Comparison of ENCODE assay signal across 23 cellular contexts in genomic region chr10:115441907-115442520, GRCh38.
A peak's percentile ranks its signal among the peaks of the same experiment; 100 is the strongest.
DNase-seq lines count a peak whose midpoint lies in the region; ATAC-seq and TF ChIP-seq lines count a peak whose summit lies in the region.
"Had no signal": no experiment of that assay in that cellular context is flagged by ENCODE, and none has a peak within 500 bp of the region (broad histone marks: within the 10 kb centered on the region; RNA-seq: fewer than 3 reads in every experiment).

No MANE protein-coding gene starts in this region.

- no peak overlapping the region for H2BK120ac ChIP-seq in mesenchymal stem cell (ENCODE audit: low read depth, low read length)

- no peaks in the 10 kb centered on the region for H3K4me1 ChIP-seq in PC-3 (ENCODE audit: insufficient read depth, low read length)
- H3K4me1 ChIP-seq in mesenchymal stem cell (ENCODE audit: control insufficient read depth, insufficient read depth, low read depth, low read length) = no peaks in the 10 kb centered on the region
- H3K4me1 ChIP-seq: A549, BLaER1, gastrocnemius medialis, prostate gland, upper lobe of right lung had no signal

- no peak overlapping the region for H2BK5ac ChIP-seq in mesenchymal stem cell (ENCODE audit: low read depth, low read length, poor library complexity, severe bottlenecking)

- H3K79me2 ChIP-seq in PC-3 (ENCODE audit: low read length) = no peaks in the 10 kb centered on the region

- no peak for DNase-seq in PC-3
- peak; percentile 29 for DNase-seq in mesenchymal stem cell
- DNase-seq in T-helper 2 cell = no peak
- no peak for DNase-seq in activated CD4-positive, alpha-beta T cell treated with anti-CD3 and anti-CD28 coated beads for 48 hours
- DNase-seq: activated CD8-positive, alpha-beta memory T cell treated with anti-CD3 and anti-CD28 coated beads for 24 hours; activated T-cell treated with anti-CD3 and anti-CD28 coated beads, Interleukin-2, amount 50 U/mL, for 4 hours; COR-L47; cortex of kidney; gastrocnemius medialis; hippocampal formation; left ventricle myocardium superior; NCI-H2171 treated with DMSO at 0.1 percent for 48 hours; NCI-H524; SJCRH30; upper lobe of right lung had no signal

- no peak overlapping the region for H3K14ac ChIP-seq in mesenchymal stem cell (ENCODE audit: low read length in 2 of 2)

- no peaks in the 10 kb centered on the region for H3K79me1 ChIP-seq in mesenchymal stem cell (replicated peaks; ENCODE audit: low read length, poor library complexity, severe bottlenecking)

- POLR2A ChIA-PET in PC-3 (lab: Charles Lee; ENCODE audit: unreplicated experiment) = no interaction called here

- no peak overlapping the region for H2BK15ac ChIP-seq in mesenchymal stem cell (ENCODE audit: low read depth, poor library complexity, severe bottlenecking)

- H3K9me2 ChIP-seq in PC-3 (replicated peaks; ENCODE audit: low read length) = no peaks in the 10 kb centered on the region

- no peak overlapping the region for H3K9ac ChIP-seq in PC-3 (ENCODE audit: low read length)
- no peak overlapping the region for H3K9ac ChIP-seq in mesenchymal stem cell (ENCODE audit: low read length)
- H3K9ac ChIP-seq: BLaER1 had no signal

- no peaks in the 10 kb centered on the region for H3K9me3 ChIP-seq in PC-3 (ENCODE audit: low read length)
- H3K9me3 ChIP-seq in mesenchymal stem cell (ENCODE audit: control insufficient read depth, low read length) = no peaks in the 10 kb centered on the region
- H3K9me3 ChIP-seq: A549, BLaER1, gastrocnemius medialis, prostate gland, SJCRH30, upper lobe of right lung had no signal

- H3K4me2 ChIP-seq in PC-3 (ENCODE audit: low read length) (no peak overlapping the region), mesenchymal stem cell (ENCODE audit: low read length, poor library complexity, severe bottlenecking) (no peak overlapping the region)
- H3K4me2 ChIP-seq: A549, BLaER1 had no signal

- H3K4me3 ChIP-seq in PC-3 (ENCODE audit: low read length) (no peak overlapping the region), mesenchymal stem cell (ENCODE audit: insufficient read depth in 1 of 2, low read depth in 1 of 2, low read length in 2 of 2) (no peak overlapping the region)
- H3K4me3 ChIP-seq: A549, BLaER1, gastrocnemius medialis, K562, prostate gland, SJCRH30, upper lobe of right lung had no signal

- intact Hi-C loops in PC-3 (cut with micrococcal nuclease) = no loop called here

- CTCF ChIA-PET in PC-3 (lab: Charles Lee) = no interaction called here

- no peaks in the 10 kb centered on the region for H4K20me1 ChIP-seq in PC-3 (ENCODE audit: low read length)
- H4K20me1 ChIP-seq: BLaER1 had no signal

- H3K23ac ChIP-seq in mesenchymal stem cell (ENCODE audit: low read length in 2 of 2) = no peak overlapping the region

- peak; percentile 60 for TF ChIP-seq CTCF in 22Rv1 (IDR thresholded peaks at IDR 0.05)
- peak; percentile 14 for TF ChIP-seq CTCF in GM12873 (IDR thresholded peaks at IDR 0.05; ENCODE audit: insufficient read depth, low read depth, low read length, missing control alignments)
- peak; percentile 17; the same call in 1 of the 2 replicates for TF ChIP-seq CTCF in PC-3 (conservative IDR thresholded peaks at IDR 0.05; ENCODE audit: low read depth, low read length)

- H3K36me3 ChIP-seq in PC-3 (ENCODE audit: low read depth, low read length) (no peaks in the 10 kb centered on the region), mesenchymal stem cell (ENCODE audit: control insufficient read depth in 1 of 2, insufficient read depth in 2 of 2, low read depth in 1 of 2, low read length in 2 of 2) (no peaks in the 10 kb centered on the region)
- H3K36me3 ChIP-seq: BLaER1, gastrocnemius medialis, prostate gland, SJCRH30, upper lobe of right lung had no signal

- H4K8ac ChIP-seq in mesenchymal stem cell (ENCODE audit: low read length) = no peak overlapping the region

- H4K91ac ChIP-seq in mesenchymal stem cell (ENCODE audit: low read length) = no peak overlapping the region

- H3K27me3 ChIP-seq in PC-3 (ENCODE audit: low read length) = no peaks in the 10 kb centered on the region
- H3K27me3 ChIP-seq in mesenchymal stem cell (ENCODE audit: control insufficient read depth in 1 of 2, insufficient read depth in 1 of 2, low read length in 2 of 2) = no peaks in the 10 kb centered on the region
- H3K27me3 ChIP-seq: BLaER1, gastrocnemius medialis, SJCRH30, upper lobe of right lung had no signal

- no peaks in the 10 kb centered on the region for H3F3A ChIP-seq in PC-3 (ENCODE audit: low read length, unreplicated experiment)

- ATAC-seq in PC-3 = no peak
- no peak for ATAC-seq in HG03025 (IDR thresholded peaks at IDR 0.05; ENCODE audit: low FRiP score, unreplicated experiment)
- no peak for ATAC-seq in HG02642 (IDR thresholded peaks at IDR 0.05; ENCODE audit: poor library complexity, unreplicated experiment)
- ATAC-seq: A549; activated T-cell treated with anti-CD3 and anti-CD28 coated beads, Interleukin-2, amount 50 U/mL, for 4 hours; gastrocnemius medialis; K562; left ventricle myocardium superior; upper lobe of right lung had no signal

- 98% methylated on average over 1 of the region's 2 CpGs for WGBS in mesenchymal stem cell

- H2AFZ ChIP-seq in PC-3 (ENCODE audit: low read length) = no peak overlapping the region
- H2AFZ ChIP-seq in mesenchymal stem cell (ENCODE audit: low read depth, low read length) = no peak overlapping the region

- BruUV-seq in PC-3 (replicated peaks; lab: Mats Ljungman, UMichigan) = no TSS peak

- H3K18ac ChIP-seq in mesenchymal stem cell (ENCODE audit: low read depth in 1 of 2, low read length in 2 of 2) = no peak overlapping the region

- H2AK5ac ChIP-seq in mesenchymal stem cell (ENCODE audit: low read length, severe bottlenecking) = no peak overlapping the region

- H3K4ac ChIP-seq in mesenchymal stem cell (ENCODE audit: low read depth in 1 of 2, low read length in 2 of 2) = no peak overlapping the region

- no peak overlapping the region for H2BK12ac ChIP-seq in mesenchymal stem cell (ENCODE audit: low read length in 2 of 2)

- H3K27ac ChIP-seq in 22Rv1 = peak overlapping the region; percentile 26
- H3K27ac ChIP-seq in PC-3 (ENCODE audit: low read length) = no peak overlapping the region
- no peak overlapping the region for H3K27ac ChIP-seq in mesenchymal stem cell (ENCODE audit: low read length, poor library complexity, severe bottlenecking)
- H3K27ac ChIP-seq: A549, BLaER1, gastrocnemius medialis, prostate gland, SJCRH30, upper lobe of right lung had no signal
